1 cellular context compared by ENCODE assay signal in the genomic region with DNA sequence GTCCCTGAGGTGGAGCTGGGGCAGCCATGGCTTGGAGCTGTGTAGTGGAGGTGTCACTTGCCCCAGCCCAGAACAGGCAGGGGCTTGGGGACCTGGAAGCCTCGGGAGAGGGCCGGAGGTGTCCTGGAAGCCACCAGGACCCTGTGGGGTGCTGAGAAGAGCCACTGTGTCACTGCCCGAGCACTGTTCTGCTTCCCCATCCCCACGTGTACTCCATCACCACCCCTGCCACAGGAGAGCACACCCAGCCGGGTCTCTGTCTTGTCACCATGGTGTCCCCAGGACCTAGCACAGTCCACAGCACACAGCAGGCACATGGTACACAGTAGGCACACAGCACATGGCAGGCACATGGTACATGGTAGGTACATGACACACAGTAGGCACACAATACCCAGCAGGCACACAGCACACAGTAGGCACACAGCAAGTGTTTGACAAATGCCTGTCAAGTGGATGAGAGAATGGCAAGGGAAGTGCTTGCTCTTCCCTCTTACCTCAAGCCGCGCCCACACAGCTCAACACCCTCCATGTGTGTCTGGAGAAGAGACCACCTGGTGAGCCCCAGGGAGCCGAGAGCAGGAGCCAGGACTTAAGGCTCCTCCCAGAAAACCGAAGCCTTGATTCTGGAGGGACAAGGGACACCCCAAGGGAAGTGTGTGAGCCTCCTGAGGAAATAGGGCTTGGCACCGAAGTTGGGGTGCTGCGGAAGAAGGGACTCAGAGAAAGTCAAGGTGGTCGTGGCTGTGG.
TF ChIP-seq lines count a peak whose summit lies in the region.

No MANE protein-coding gene starts in this region.

TF ChIP-seq in HepG2, 621 proteins besides CTCF, POLR2A, EP300 and RAD21:
- 0 out of 2 replicates have a peak, but pooled peaks have one; percentile 34 for TF ChIP-seq ZKSCAN1 (IDR thresholded peaks at IDR 0.05; ENCODE audit: low read length)
- TF ChIP-seq SP5 (CRISPR knock-in tag; IDR thresholded peaks at IDR 0.05; ENCODE audit: borderline replicate concordance, low read depth), result no peak
- TF ChIP-seq, protein P1, sequence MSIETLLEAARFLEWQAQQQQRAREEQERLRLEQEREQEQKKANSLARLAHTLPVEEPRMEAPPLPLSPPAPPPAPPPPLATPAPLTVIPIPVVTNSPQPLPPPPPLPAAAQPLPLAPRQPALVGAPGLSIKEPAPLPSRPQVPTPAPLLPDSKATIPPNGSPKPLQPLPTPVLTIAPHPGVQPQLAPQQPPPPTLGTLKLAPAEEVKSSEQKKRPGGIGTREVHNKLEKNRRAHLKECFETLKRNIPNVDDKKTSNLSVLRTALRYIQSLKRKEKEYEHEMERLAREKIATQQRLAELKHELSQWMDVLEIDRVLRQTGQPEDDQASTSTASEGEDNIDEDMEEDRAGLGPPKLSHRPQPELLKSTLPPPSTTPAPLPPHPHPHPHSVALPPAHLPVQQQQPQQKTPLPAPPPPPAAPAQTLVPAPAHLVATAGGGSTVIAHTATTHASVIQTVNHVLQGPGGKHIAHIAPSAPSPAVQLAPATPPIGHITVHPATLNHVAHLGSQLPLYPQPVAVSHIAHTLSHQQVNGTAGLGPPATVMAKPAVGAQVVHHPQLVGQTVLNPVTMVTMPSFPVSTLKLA (IDR thresholded peaks at IDR 0.05), result peak; percentile 88
